Comparison of ENCODE assay signal across 12 cellular contexts in the genomic region with DNA sequence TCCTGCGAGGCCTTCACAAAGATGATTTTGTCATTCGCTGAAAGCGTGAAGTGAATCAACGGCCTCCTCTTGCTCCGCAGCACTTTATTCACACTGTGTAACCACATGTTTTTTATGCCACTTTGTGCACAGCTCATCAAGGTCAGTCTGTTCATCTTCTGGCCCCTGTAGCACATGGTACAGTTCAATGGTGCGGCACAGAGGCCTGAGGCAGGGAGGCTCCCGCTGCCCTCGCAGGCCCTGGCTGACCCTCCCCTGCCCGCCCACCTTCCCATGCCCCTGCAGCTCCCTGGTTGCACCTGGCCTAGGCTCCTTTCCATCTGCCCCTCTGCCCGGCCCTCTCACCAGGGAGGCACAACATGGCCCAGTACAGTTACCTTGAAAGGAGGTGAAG.
A peak's percentile ranks its signal among the peaks of the same experiment; 100 is the strongest.
DNase-seq lines count a peak whose midpoint lies in the region; ATAC-seq, FAIRE-seq and TF ChIP-seq lines count a peak whose summit lies in the region.
"Had no signal": no experiment of that assay in that cellular context is flagged by ENCODE, and none has a peak within 500 bp of the region (broad histone marks: within the 10 kb centered on the region; RNA-seq: fewer than 3 reads in every experiment).

No MANE protein-coding gene starts in this region.

- FAIRE-seq in GM19239 (lab: Jason Lieb, UNC): peak; percentile 8
- FAIRE-seq in D721Med (lab: Jason Lieb, UNC): no peak

- ATAC-seq in right lobe of liver: peak in 3 of 4 donors; percentile 7 to 50 (median 13)
- no peak for ATAC-seq in aorta (ENCODE audit: low FRiP score)

- H3K9me3 Mint-ChIP-seq in CD4-positive, alpha-beta memory T cell: peaks cover 0 to 2% (median 0%) of the 10 kb centered on the region in 8 donors

- H3K4me1 ChIP-seq in CD4-positive, alpha-beta memory T cell (ENCODE audit: insufficient read depth, low read length): peaks cover 58% of the 10 kb centered on the region
- no peaks in the 10 kb centered on the region for H3K4me1 ChIP-seq in right lobe of liver
- peaks cover 0 to 2% of the 10 kb centered on the region in 2 donors for H3K4me1 ChIP-seq in aorta (ENCODE audit: control insufficient read depth in 1 of 2, insufficient read depth in 2 of 2, low read length in 2 of 2)

- no peaks in the 10 kb centered on the region for H3K27me3 ChIP-seq in CD4-positive, alpha-beta memory T cell (ENCODE audit: insufficient read depth, low read length)
- H3K27me3 ChIP-seq in right lobe of liver: no peaks in the 10 kb centered on the region
- no peaks in the 10 kb centered on the region for H3K27me3 ChIP-seq in aorta (ENCODE audit: control insufficient read depth in 1 of 2, insufficient read depth in 2 of 2, low read length in 1 of 2)
- H3K27me3 ChIP-seq: brain microvascular endothelial cell had no signal

- no peak for TF ChIP-seq CTCF in right lobe of liver (IDR thresholded peaks at IDR 0.05)
- no peak for TF ChIP-seq CTCF in D721Med (IDR thresholded peaks at IDR 0.05; ENCODE audit: insufficient read depth, missing control alignments)

- no peak overlapping the region for H3K4me3 Mint-ChIP-seq in CD4-positive, alpha-beta memory T cell

- H3K36me3 Mint-ChIP-seq in CD4-positive, alpha-beta memory T cell: peaks cover 36 to 61% of the 10 kb centered on the region in 2 donors

- peak overlapping the region; percentile 37 to 83 (median 70) for H3K27ac Mint-ChIP-seq in CD4-positive, alpha-beta memory T cell

- TF ChIP-seq POLR2A in right lobe of liver (IDR thresholded peaks at IDR 0.05): no peak

- H3K27me3 Mint-ChIP-seq in CD4-positive, alpha-beta memory T cell: no peaks in the 10 kb centered on the region

- intact Hi-C loops in CD4-positive, alpha-beta memory T cell (cut with micrococcal nuclease): no loop called here
- intact Hi-C loops in right lobe of liver (cut with DNase I): no loop called here
- intact Hi-C loops in aorta (cut with DNase I): no loop called here

- no peak overlapping the region for H3K9ac ChIP-seq in SK-N-MC (ENCODE audit: insufficient read length)

- H3K4me3 ChIP-seq in CD4-positive, alpha-beta memory T cell (ENCODE audit: low read length in 2 of 2): no peak overlapping the region
- H3K4me3 ChIP-seq in SK-N-MC (no peak overlapping the region), right lobe of liver (no peak overlapping the region), aorta (ENCODE audit: low read length in 2 of 2) (no peak overlapping the region)

- DNase-seq in CD4-positive, alpha-beta memory T cell: no peak
- DNase-seq in GM19239 (ENCODE audit: insufficient read length, low spot score) (no peak), SK-N-MC (ENCODE audit: low read depth, low spot score) (no peak), right lobe of liver (no peak), NOMO-1 treated with DMSO at 0.1 percent for 48 hours (lab: John Stamatoyannopoulos, UW; ENCODE audit: unreplicated experiment) (no peak), D721Med (ENCODE audit: insufficient read length, low spot score) (no peak), putamen (ENCODE audit: low spot score) (no peak), aorta (no peak)
- DNase-seq: brain microvascular endothelial cell; COR-L47; NCI-H69; stimulated activated CD4-positive, alpha-beta T cell treated with anti-CD3 and anti-CD28 coated beads, Interleukin-1b, Interleukin-23, amount 100 ng/mL, for 48 hours had no signal

- no peaks in the 10 kb centered on the region for H3K9me3 ChIP-seq in CD4-positive, alpha-beta memory T cell (ENCODE audit: control insufficient read depth in 1 of 2, low read length in 2 of 2)
- H3K9me3 ChIP-seq in SK-N-MC (ENCODE audit: low read depth, low read length) (no peaks in the 10 kb centered on the region), right lobe of liver (no peaks in the 10 kb centered on the region), aorta (ENCODE audit: control insufficient read depth, low read length) (no peaks in the 10 kb centered on the region)

- POLR2A ChIA-PET in CD4-positive, alpha-beta memory T cell (lab: Charles Lee; ENCODE audit: partially characterized antibody): interaction anchor here (0.6 to 3.0 kb wide), 4 partner anchors 8 to 86 kb away, joined by 3 to 18 read pairs (median 4); a partner anchor contains a TSS

- WGBS in right lobe of liver (ENCODE audit: insufficient coverage, low coverage, low lambda C conversion rate, missing lambda C conversion rate): 82% methylated on average over 10 of the region's 10 CpGs
- whole genome bisulfite sequencing in aorta, 2 donors: 94% methylated on average over 10 of the region's 10 CpGs

- peaks cover 49% of the 10 kb centered on the region for H3K36me3 ChIP-seq in CD4-positive, alpha-beta memory T cell (ENCODE audit: insufficient read depth, low read length)
- no peaks in the 10 kb centered on the region for H3K36me3 ChIP-seq in SK-N-MC (ENCODE audit: insufficient read depth, low read length)
- no peaks in the 10 kb centered on the region for H3K36me3 ChIP-seq in right lobe of liver
- no peaks in the 10 kb centered on the region for H3K36me3 ChIP-seq in aorta (ENCODE audit: control insufficient read depth in 1 of 2, insufficient read depth in 2 of 2, low read length in 1 of 2)
- H3K36me3 ChIP-seq: brain microvascular endothelial cell had no signal

- CTCF ChIA-PET in CD4-positive, alpha-beta memory T cell (lab: Charles Lee; ENCODE audit: partially characterized antibody): interaction anchor here (3.1 to 3.3 kb wide), 2 partner anchors 11 to 86 kb away, joined by 13 to 15 read pairs; a partner anchor contains a TSS

- no peak overlapping the region for H3K27ac ChIP-seq in CD4-positive, alpha-beta memory T cell (ENCODE audit: low read depth, low read length)
- H3K27ac ChIP-seq in SK-N-MC (peak overlapping the region; percentile 3; the same call in 1 of the 2 replicates), right lobe of liver (no peak overlapping the region), aorta (ENCODE audit: low read depth in 1 of 2, low read length in 2 of 2) (no peak overlapping the region)
- H3K27ac ChIP-seq: brain microvascular endothelial cell had no signal

- peaks cover 28 to 54% (median 37%) of the 10 kb centered on the region in 4 donors for H3K4me1 Mint-ChIP-seq in CD4-positive, alpha-beta memory T cell
